ENCODE assay signal across 8 cellular contexts in the genomic region with DNA sequence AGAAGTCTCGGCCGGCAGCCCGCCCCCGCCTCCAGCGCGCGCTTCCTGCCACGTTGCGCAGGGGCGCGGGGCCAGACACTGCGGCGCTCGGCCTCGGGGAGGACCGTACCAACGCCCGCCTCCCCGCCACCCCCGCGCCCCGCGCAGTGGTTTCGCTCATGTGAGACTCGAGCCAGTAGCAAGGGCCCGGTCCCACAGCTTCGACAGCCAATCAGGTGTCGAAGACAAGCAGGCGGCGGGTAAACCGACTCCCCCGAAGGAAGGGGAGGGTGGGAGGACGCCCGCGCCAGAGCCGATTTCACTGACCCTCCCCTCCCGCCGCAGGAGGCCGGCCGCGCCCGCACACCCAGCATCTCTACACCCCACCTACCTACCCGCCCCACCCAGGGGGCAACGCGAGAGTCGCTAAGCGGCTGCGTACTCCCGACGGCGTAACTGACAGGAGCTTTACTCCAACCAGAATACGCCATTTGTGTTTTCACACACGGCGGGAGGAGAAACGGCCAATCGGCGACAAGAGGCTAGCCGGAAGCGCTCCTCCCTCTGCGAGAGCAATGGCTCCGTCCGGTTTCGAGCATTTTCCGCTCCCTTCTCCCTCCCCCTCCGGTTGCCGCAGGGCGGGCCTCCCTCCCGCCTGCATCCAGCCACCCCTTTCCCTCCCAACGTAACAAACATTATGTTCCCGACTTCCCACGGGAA. TPM values are rescaled to one million over a fixed set of nuclear protein-coding genes. Genes with fewer than 3 reads are reported as not detected.
A peak's percentile ranks its signal among the peaks of the same experiment; 100 is the strongest.
DNase-seq lines count a peak whose midpoint lies in the region; ATAC-seq, FAIRE-seq and TF ChIP-seq lines count a peak whose summit lies in the region.

No MANE protein-coding gene starts in this region.

- TF ChIP-seq CTCF in AG04449 (IDR thresholded peaks at IDR 0.05; ENCODE audit: insufficient read depth, low read length, missing control alignments) (no peak), WI38 (IDR thresholded peaks at IDR 0.05; ENCODE audit: low read depth, low read length) (no peak), bronchial epithelial cell (IDR thresholded peaks at IDR 0.05; ENCODE audit: insufficient read depth, low read length, severe bottlenecking) (no peak)

- no peaks in the 10 kb centered on the region for H3K27me3 ChIP-seq in bronchial epithelial cell (ENCODE audit: control insufficient read depth, insufficient read depth, low read length)

- H3K36me3 ChIP-seq in bronchial epithelial cell (ENCODE audit: control insufficient read depth, insufficient read depth, low read length), result peaks cover 12% of the 10 kb centered on the region

- peak overlapping the region; percentile 79 to 100 (median 99) for H3K27ac ChIP-seq in skin epidermis

- ATAC-seq in GM18907 (IDR thresholded peaks at IDR 0.05; ENCODE audit: unreplicated experiment) (peak; percentile 82), HG03159 (IDR thresholded peaks at IDR 0.05; ENCODE audit: unreplicated experiment) (peak; percentile 70)

- FAIRE-seq in bronchial epithelial cell (lab: Jason Lieb, UNC), result no peak

- CTCF ChIA-PET in AG04449 (lab: Yijun Ruan, JAX), result interaction anchor here (0.5 to 2.7 kb wide), 6 partner anchors 13 to 746 kb away, joined by 3 to 9 read pairs (median 4); a partner anchor contains a TSS

- peak; percentile 99 for DNase-seq in AG04449 (ENCODE audit: low read depth, low spot score)
- DNase-seq in NCI-H2227 (lab: John Stamatoyannopoulos, UW; ENCODE audit: unreplicated experiment), result peak; percentile 99
- DNase-seq in bronchial epithelial cell (ENCODE audit: low read depth), result peak; percentile 96
- peak; percentile 81 for DNase-seq in iPS-NIHi11 (ENCODE audit: low spot score)

- POLR2A ChIA-PET in AG04449 (lab: Yijun Ruan, JAX), result interaction anchor here (0.6 to 4.6 kb wide), 21 partner anchors 8 to 353 kb away, joined by 3 to 29 read pairs (median 5); a partner anchor contains a TSS

- peak overlapping the region; percentile 75 for H3K4me3 ChIP-seq in AG04449 (ENCODE audit: low read depth, low read length)
- H3K4me3 ChIP-seq in WI38 (ENCODE audit: low read depth, low read length), result peak overlapping the region; percentile 68
- H3K4me3 ChIP-seq in bronchial epithelial cell (ENCODE audit: low read depth, low read length), result peak overlapping the region; percentile 83
- H3K4me3 ChIP-seq in skin epidermis, result peak overlapping the region; percentile 75 to 92 (median 90)

RNA-seq across cellular contexts. Expression of a gene that starts 0.6 kb away (rescaled TPM):
- 44.5 and 53.7 TPM in 2 replicates for total RNA-seq in bronchial epithelial cell

RNA-seq across cellular contexts. Expression of a gene that starts 33.9 kb away (rescaled TPM):
- 68.2 and 74.5 TPM in 2 replicates for total RNA-seq in bronchial epithelial cell

Comparison
In these comparisons a context has a peak if more than half of its experiments do, and no peak if none do; other contexts are left out.
1. Peak in every context shown above with its lines: DNase-seq, ATAC-seq, H3K4me3 ChIP-seq and H3K27ac ChIP-seq.